Comparison of ENCODE assay signal across 8 cellular contexts in genomic region chr10:73246322-73246782, GRCh38. TPM values are rescaled to one million over a fixed set of nuclear protein-coding genes. Genes with fewer than 3 reads are reported as not detected.
DNase-seq lines count a peak whose midpoint lies in the region; ATAC-seq, FAIRE-seq and TF ChIP-seq lines count a peak whose summit lies in the region.

No MANE protein-coding gene starts in this region.

- H4K20me1 ChIP-seq in fibroblast of lung (ENCODE audit: control insufficient read depth, extremely low read depth, insufficient read depth, low read length), result no peaks in the 10 kb centered on the region

- H3K4me2 ChIP-seq in fibroblast of lung (ENCODE audit: extremely low read depth, insufficient read depth, low read length), result peak overlapping the region; percentile 58

- DNase-seq in GM18507 (ENCODE audit: extremely low spot score, insufficient read length, low read depth) (no peak), SJCRH30 (no peak), fibroblast of lung (ENCODE audit: low read depth in 2 of 2) (peak in 1 of 2 donors; percentile 11), psoas muscle (no peak), NAMALWA (ENCODE audit: low spot score) (no peak), NCI-H1694 (lab: John Stamatoyannopoulos, UW) (no peak), AG08396 (ENCODE audit: low spot score) (no peak)

- TF ChIP-seq CTCF in fibroblast of lung (conservative IDR thresholded peaks at IDR 0.05 in 1 of 2, IDR thresholded peaks at IDR 0.05 in 1 of 2; ENCODE audit: low read depth in 1 of 2, low read length in 2 of 2) (no peak), psoas muscle (IDR thresholded peaks at IDR 0.05) (no peak)

- WGBS in psoas muscle, 3 donors, result 3 to 4% (median 3%) methylated on average over 13 of the region's 13 CpGs

- peak overlapping the region; percentile 97 for H3K4me3 ChIP-seq in SJCRH30
- H3K4me3 ChIP-seq in fibroblast of lung (replicated peaks in 1 of 4; ENCODE audit: control extremely low read depth in 1 of 4, insufficient read depth in 1 of 4, low read depth in 3 of 4, low read length in 4 of 4), result peak overlapping the region; percentile 76 to 93 (median 86)
- H3K4me3 ChIP-seq in psoas muscle, result peak overlapping the region; percentile 82

- H3K9me3 ChIP-seq in SJCRH30 (replicated peaks) (no peaks in the 10 kb centered on the region), fibroblast of lung (ENCODE audit: control insufficient read depth, insufficient read depth, low read depth, low read length) (no peaks in the 10 kb centered on the region), psoas muscle (no peaks in the 10 kb centered on the region)

- intact Hi-C loops in psoas muscle (cut with DNase I), result loop anchor here in 1 of 2 donors (5.0 kb wide), 1 partner anchor 251 kb away; the partner anchor contains the start of gene PPP3CB

- peaks cover 43% of the 10 kb centered on the region for H3K79me2 ChIP-seq in fibroblast of lung (ENCODE audit: control insufficient read depth, insufficient read depth, low read length)

- H3K4me1 ChIP-seq in SJCRH30 (peaks cover 7% of the 10 kb centered on the region; the same call in 1 of the 2 replicates), fibroblast of lung (ENCODE audit: control insufficient read depth, extremely low read depth, insufficient read depth, low read length) (peaks cover 8% of the 10 kb centered on the region), psoas muscle (peaks cover 29% of the 10 kb centered on the region)

- H2AFZ ChIP-seq in fibroblast of lung (ENCODE audit: low read length), result peak overlapping the region; percentile 45

- H3K27me3 ChIP-seq in SJCRH30 (no peaks in the 10 kb centered on the region), fibroblast of lung (ENCODE audit: control insufficient read depth, insufficient read depth, low read length) (no peaks in the 10 kb centered on the region), psoas muscle (ENCODE audit: insufficient read depth in 3 of 3, low read length in 2 of 3) (no peaks in the 10 kb centered on the region)

- H3K36me3 ChIP-seq in SJCRH30, result peaks cover 43% of the 10 kb centered on the region
- peaks cover 5% of the 10 kb centered on the region for H3K36me3 ChIP-seq in fibroblast of lung (ENCODE audit: control insufficient read depth, insufficient read depth, low read length)
- peaks cover 8 to 74% of the 10 kb centered on the region in 2 donors for H3K36me3 ChIP-seq in psoas muscle (ENCODE audit: insufficient read depth in 1 of 2, low read depth in 1 of 2)

- peak overlapping the region; percentile 78 for H3K9ac ChIP-seq in fibroblast of lung (ENCODE audit: insufficient read depth, low read length)

- H3K27ac ChIP-seq in SJCRH30 (peak overlapping the region; percentile 94), fibroblast of lung (ENCODE audit: insufficient read depth, low read length) (peak overlapping the region; percentile 84), psoas muscle (peak overlapping the region; percentile 85)

- ATAC-seq in psoas muscle (peak in 1 of 4 donors; percentile 24), GM19397 (IDR thresholded peaks at IDR 0.05; ENCODE audit: unreplicated experiment) (no peak)

- peak; percentile 15 for FAIRE-seq in GM18507 (lab: Jason Lieb, UNC)

RNA-seq across cellular contexts. Expression of gene DNAJC9, which starts 0.7 kb away (rescaled TPM):
- 59.7 and 70.0 TPM in 2 replicates for total RNA-seq in SJCRH30 (2014; rRNA removed; shearing (Covaris generic))
- 14.5 and 20.3 TPM in 2 replicates for total RNA-seq in fibroblast of lung
- 16.3 and 31.4 TPM in 2 replicates for polyA plus RNA-seq in fibroblast of lung
- polyA plus RNA-seq in fibroblast of lung (2012), result 9.3 and 23.6 TPM in 2 replicates
- 1.5 and 16.6 TPM in 2 replicates for polyA minus RNA-seq in fibroblast of lung (ENCODE audit: low replicate concordance)
- 10 to 100 TPM in 1 of 4 donors, 1 to 10 TPM in 3; 6.6 to 11.2 (median 8.6) TPM for total RNA-seq in psoas muscle
- polyA plus RNA-seq in psoas muscle, result 10 to 100 TPM in 2 of 3 donors, 1 to 10 TPM in 1; 6.3 to 16.6 (median 10.3) TPM

RNA-seq across cellular contexts. Expression of gene MRPS16, which starts 6.1 kb away (rescaled TPM):
- 93.4 and 94.9 TPM in 2 replicates for total RNA-seq in SJCRH30 (2014; rRNA removed; shearing (Covaris generic))
- 58.3 and 62.3 TPM in 2 replicates for total RNA-seq in fibroblast of lung
- polyA plus RNA-seq in fibroblast of lung, result 59.4 and 76.2 TPM in 2 replicates
- 87.2 and 124 TPM in 2 replicates for polyA plus RNA-seq in fibroblast of lung (2012)
- polyA minus RNA-seq in fibroblast of lung (ENCODE audit: low replicate concordance), result 30.4 and 36.1 TPM in 2 replicates
- 100 to 1,000 TPM; 104 to 129 (median 119) TPM for total RNA-seq in psoas muscle
- polyA plus RNA-seq in psoas muscle, result 100 to 1,000 TPM in 2 of 3 donors, 10 to 100 TPM in 1; 82.2 to 132 (median 128) TPM
